ENCODE assay signal across 10 cellular contexts in the genomic region with DNA sequence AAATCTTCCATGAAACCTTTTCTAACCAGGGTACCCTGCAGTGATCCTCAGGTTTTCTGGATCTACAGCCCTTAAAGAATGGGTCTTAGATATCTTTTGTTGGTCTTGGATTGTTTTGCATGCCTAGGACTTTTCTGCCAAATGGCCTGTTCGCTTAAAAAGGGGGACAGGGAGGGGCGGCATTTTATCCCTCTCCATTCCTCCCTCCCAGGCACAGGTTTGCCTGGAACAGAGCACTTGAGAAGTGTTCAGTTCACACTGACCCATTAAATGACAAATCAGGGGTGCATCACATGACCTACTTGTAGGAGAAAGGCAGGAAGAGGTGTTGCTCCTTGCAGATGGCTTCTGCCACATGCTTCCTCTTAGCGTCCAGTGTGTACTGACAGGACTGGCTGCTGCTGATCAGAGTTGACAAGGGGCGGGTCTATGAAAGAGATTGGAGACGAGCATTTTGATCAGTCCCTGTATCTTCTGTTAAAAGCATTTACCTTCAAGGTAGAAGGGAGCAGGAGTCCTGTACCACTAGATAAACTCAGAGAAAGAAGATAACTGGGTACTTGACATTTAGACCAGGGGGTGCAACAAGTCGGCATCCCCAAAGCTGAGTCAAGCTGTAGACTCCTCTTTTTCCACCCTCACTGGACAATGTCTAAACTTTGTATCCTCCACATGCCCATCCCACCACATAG. TPM values are rescaled to one million over a fixed set of nuclear protein-coding genes. Genes with fewer than 3 reads are reported as not detected.
"Had no signal": no experiment of that assay in that cellular context is flagged by ENCODE, and none has a peak within 500 bp of the region (broad histone marks: within the 10 kb centered on the region; RNA-seq: fewer than 3 reads in every experiment).

No MANE protein-coding gene starts in this region.

- H3K4me2 ChIP-seq: GM23338, KMS-11 had no signal

- ATAC-seq: GM23338 had no signal

- H3K4me1 Mint-ChIP-seq: GM23338, H9 had no signal

- H3K4me3 ChIP-seq: GM23338 had no signal

- H3K4me3 Mint-ChIP-seq: GM23338, H9 had no signal

- FAIRE-seq: H1, H54 had no signal

- H3K9ac ChIP-seq: KMS-11 had no signal

- H3K27ac ChIP-seq: KMS-11 had no signal

- H2AFZ ChIP-seq: GM23338 had no signal

- DNase-seq: H9, HCEC 1CT, IMR-90, Karpas-422, KBM-7 had no signal

- H3K27ac Mint-ChIP-seq: GM23338, H9 had no signal

- H3K9me3 Mint-ChIP-seq: GM23338, H9 had no signal

RNA-seq across cellular contexts. Expression of a gene that starts 8.4 kb away (rescaled TPM):
- total RNA-seq: HT-29 had no signal
- polyA plus RNA-seq: IMR-90 had no signal
